In genomic region chr11:94100253-94100652, GRCh38 we compare ENCODE assay signal across 15 cellular contexts.
"Had no signal": no experiment of that assay in that cellular context is flagged by ENCODE, and none has a peak within 500 bp of the region (broad histone marks: within the 10 kb centered on the region; RNA-seq: fewer than 3 reads in every experiment).

No MANE protein-coding gene starts in this region.

- H3K27me3 ChIP-seq: body of pancreas, neutrophil had no signal

- H3K9me3 Mint-ChIP-seq: activated B cell treated with CpG ODN at 0.5 μM for 24 hours; activated CD4-positive, alpha-beta T cell treated with anti-CD3 and anti-CD28 coated beads, Interleukin-2, amount 10 ng/mL, durations not matched to agents 7 days and 5 days; activated naive CD4-positive, alpha-beta T cell treated with anti-CD3 and anti-CD28 coated beads, Interleukin-2, amount 10 ng/mL, durations not matched to agents 7 days and 5 days had no signal

- H3K27ac Mint-ChIP-seq: activated B cell treated with CpG ODN at 0.5 μM for 24 hours; activated CD4-positive, alpha-beta T cell treated with anti-CD3 and anti-CD28 coated beads, Interleukin-2, amount 10 ng/mL, durations not matched to agents 7 days and 5 days; activated naive CD4-positive, alpha-beta T cell treated with anti-CD3 and anti-CD28 coated beads, Interleukin-2, amount 10 ng/mL, durations not matched to agents 7 days and 5 days; activated T-helper 17 cell treated with anti-CD3 and anti-CD28 coated beads, Interleukin-2, amount 50 U/mL, for 72 hours; naive thymus-derived CD4-positive, alpha-beta T cell; stimulated activated naive CD8-positive, alpha-beta T cell treated with anti-CD3 and anti-CD28 coated beads, Interleukin-15, Interleukin-2, amounts not matched to agents 100 ng/mL and 50 ng/mL, for 24 hours had no signal

- H3K36me3 Mint-ChIP-seq: activated naive CD4-positive, alpha-beta T cell treated with anti-CD3 and anti-CD28 coated beads, Interleukin-2, amount 10 ng/mL, durations not matched to agents 7 days and 5 days had no signal

- H3K27me3 Mint-ChIP-seq: activated B cell treated with CpG ODN at 0.5 μM for 24 hours; activated naive CD4-positive, alpha-beta T cell treated with anti-CD3 and anti-CD28 coated beads, Interleukin-2, amount 10 ng/mL, durations not matched to agents 7 days and 5 days; stimulated activated naive CD8-positive, alpha-beta T cell treated with anti-CD3 and anti-CD28 coated beads, Interleukin-15, Interleukin-2, amounts not matched to agents 100 ng/mL and 50 ng/mL, for 24 hours had no signal

- ATAC-seq: activated T-helper 17 cell treated with anti-CD3 and anti-CD28 coated beads, Interleukin-2, amount 50 U/mL, for 72 hours; body of pancreas; esophagus mucosa; naive thymus-derived CD4-positive, alpha-beta T cell had no signal

- H3K4me1 ChIP-seq: body of pancreas had no signal

- H3K4me1 Mint-ChIP-seq: activated B cell treated with CpG ODN at 0.5 μM for 24 hours; activated CD4-positive, alpha-beta T cell treated with anti-CD3 and anti-CD28 coated beads, Interleukin-2, amount 10 ng/mL, durations not matched to agents 7 days and 5 days; activated naive CD4-positive, alpha-beta T cell treated with anti-CD3 and anti-CD28 coated beads, Interleukin-2, amount 10 ng/mL, durations not matched to agents 7 days and 5 days; activated T-helper 17 cell treated with anti-CD3 and anti-CD28 coated beads, Interleukin-2, amount 50 U/mL, for 72 hours; naive thymus-derived CD4-positive, alpha-beta T cell had no signal

- DNase-seq: activated B cell treated with CpG ODN at 0.5 μM for 24 hours; activated CD4-positive, alpha-beta T cell treated with anti-CD3 and anti-CD28 coated beads, Interleukin-2, amount 10 ng/mL, durations not matched to agents 7 days and 5 days; activated CD8-positive, alpha-beta memory T cell treated with anti-CD3 and anti-CD28 coated beads for 24 hours; activated naive CD4-positive, alpha-beta T cell treated with anti-CD3 and anti-CD28 coated beads, Interleukin-2, amount 10 ng/mL, durations not matched to agents 7 days and 5 days; body of pancreas; dermis blood vessel endothelial cell; hypothalamus; naive thymus-derived CD4-positive, alpha-beta T cell; retina; stimulated activated CD4-positive, alpha-beta T cell treated with anti-CD3 and anti-CD28 coated beads, Interleukin-15, amount 100 ng/mL, for 24 hours; stimulated activated CD4-positive, alpha-beta T cell treated with anti-CD3 and anti-CD28 coated beads, Interleukin-4, amount 100 ng/mL, for 24 hours had no signal

- H3K27ac ChIP-seq: body of pancreas, neutrophil had no signal

- H3K4me3 Mint-ChIP-seq: activated B cell treated with CpG ODN at 0.5 μM for 24 hours; activated CD4-positive, alpha-beta T cell treated with anti-CD3 and anti-CD28 coated beads, Interleukin-2, amount 10 ng/mL, durations not matched to agents 7 days and 5 days; activated naive CD4-positive, alpha-beta T cell treated with anti-CD3 and anti-CD28 coated beads, Interleukin-2, amount 10 ng/mL, durations not matched to agents 7 days and 5 days; activated T-helper 17 cell treated with anti-CD3 and anti-CD28 coated beads, Interleukin-2, amount 50 U/mL, for 72 hours; naive thymus-derived CD4-positive, alpha-beta T cell; stimulated activated naive CD8-positive, alpha-beta T cell treated with anti-CD3 and anti-CD28 coated beads, Interleukin-15, Interleukin-2, amounts not matched to agents 100 ng/mL and 50 ng/mL, for 24 hours had no signal

- H3K36me3 ChIP-seq: neutrophil had no signal

- H3K4me3 ChIP-seq: body of pancreas had no signal

- H3K9me3 ChIP-seq: body of pancreas, neutrophil had no signal
